In the genomic region with DNA sequence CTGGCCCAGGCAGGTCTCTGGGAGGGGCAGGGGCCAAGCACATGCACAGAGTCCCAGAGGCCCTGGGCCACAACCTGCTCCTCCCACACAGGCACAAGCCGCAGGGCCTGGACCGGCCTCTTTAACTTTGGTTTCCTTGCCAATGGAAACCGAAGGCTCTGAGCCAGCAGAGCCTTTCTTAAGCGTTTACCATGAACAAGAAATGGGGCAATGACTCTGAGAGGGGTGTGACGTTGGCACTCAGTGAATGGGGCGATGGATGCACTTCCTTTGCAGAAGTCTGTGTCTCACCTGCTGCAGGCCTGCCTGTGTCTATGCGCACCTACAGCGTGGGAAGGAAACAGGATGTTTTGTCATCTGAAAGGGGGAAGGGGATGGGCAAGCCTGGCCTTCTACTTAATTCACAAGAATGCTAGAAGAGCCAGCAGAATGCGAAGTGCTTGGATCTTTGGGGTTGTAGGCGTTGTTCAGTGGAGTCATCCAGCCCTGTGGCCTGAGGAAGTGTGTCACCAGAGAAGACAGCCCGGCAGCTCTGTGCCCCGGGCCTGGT, we compare ENCODE assay signal across 9 cellular contexts. TPM values are rescaled to one million over a fixed set of nuclear protein-coding genes. Genes with fewer than 3 reads are reported as not detected.
DNase-seq lines count a peak whose midpoint lies in the region; ATAC-seq and TF ChIP-seq lines count a peak whose summit lies in the region.
"Had no signal": no experiment of that assay in that cellular context is flagged by ENCODE, and none has a peak within 500 bp of the region (broad histone marks: within the 10 kb centered on the region; RNA-seq: fewer than 3 reads in every experiment).

No MANE protein-coding gene starts in this region.

- no peaks in the 10 kb centered on the region for H4K20me1 ChIP-seq in mammary epithelial cell (ENCODE audit: insufficient read depth, low read length)

- no peaks in the 10 kb centered on the region for H3K79me2 ChIP-seq in mammary epithelial cell (ENCODE audit: insufficient read depth, low read length)

- H3K4me3 Mint-ChIP-seq in WTC11, result no peak overlapping the region

- H3K36me3 ChIP-seq in mammary epithelial cell (ENCODE audit: insufficient read depth, low read length), result no peaks in the 10 kb centered on the region
- H3K36me3 ChIP-seq in mucosa of descending colon (ENCODE audit: low read depth), result no peaks in the 10 kb centered on the region

- H3K9me3 Mint-ChIP-seq in WTC11, result no peaks in the 10 kb centered on the region

- H3K27ac ChIP-seq in mammary epithelial cell (ENCODE audit: insufficient read depth, low read depth, low read length) (peak overlapping the region; percentile 85), temporal lobe (ENCODE audit: low read depth, low read length) (peak overlapping the region; percentile 50)

- H3K27ac Mint-ChIP-seq in WTC11, result peak overlapping the region; percentile 79

- WGBS in mammary epithelial cell (ENCODE audit: low coverage, missing lambda C conversion rate), result 3% methylated on average over 9 of the region's 12 CpGs

- intact Hi-C loops in mammary epithelial cell (cut with micrococcal nuclease), result no loop called here
- intact Hi-C loops in mucosa of descending colon (cut with DNase I, micrococcal nuclease), result no loop called here

- ATAC-seq in WTC11, result no peak
- peak; percentile 55 for ATAC-seq in mucosa of descending colon
- no peak for ATAC-seq in GM18870 (IDR thresholded peaks at IDR 0.05; ENCODE audit: unreplicated experiment)

- TF ChIP-seq CTCF in WTC11 (IDR thresholded peaks at IDR 0.05) (no peak), mammary epithelial cell (conservative IDR thresholded peaks at IDR 0.05 in 1 of 2, IDR thresholded peaks at IDR 0.05 in 1 of 2; ENCODE audit: extremely low read depth in 1 of 2, insufficient read depth in 1 of 2, low read depth in 1 of 2, low read length in 2 of 2) (no peak), mucosa of descending colon (IDR thresholded peaks at IDR 0.05) (no peak), GM20000 (IDR thresholded peaks at IDR 0.05; ENCODE audit: extremely low read depth, missing control alignments) (no peak)

- in situ Hi-C loops in mammary epithelial cell (cut with MboI; ENCODE audit: low sequenced_read_pairs in 2 of 2), result loop anchor here in 1 of 2 donors (25.0 kb wide), 1 partner anchor 455 kb away; no protein-coding TSS in a partner anchor

- H3K4me1 ChIP-seq in mammary epithelial cell (ENCODE audit: insufficient read depth, low read length) (peaks cover 45% of the 10 kb centered on the region), mucosa of descending colon (ENCODE audit: low read depth) (no peaks in the 10 kb centered on the region)

- peaks cover 37% of the 10 kb centered on the region for H3K4me1 Mint-ChIP-seq in WTC11

- CTCF ChIA-PET in WTC11 (lab: Charles Lee) (interaction anchor here (0.6 to 2.2 kb wide), 9 partner anchors 8 to 256 kb away, joined by 3 to 12 read pairs (median 5); partner anchors contain the start of genes IFT122 and MBD4), mammary epithelial cell (lab: Charles Lee; ENCODE audit: low non-redundant PET) (no interaction called here)

- H3K27me3 Mint-ChIP-seq in WTC11 (ENCODE audit: low read depth), result no peaks in the 10 kb centered on the region

- H3K27me3 ChIP-seq in mammary epithelial cell (ENCODE audit: insufficient read depth, low read length), result no peaks in the 10 kb centered on the region

- H3K4me3 ChIP-seq in mammary epithelial cell (replicated peaks in 1 of 3; ENCODE audit: insufficient read depth in 1 of 3, low read depth in 2 of 3, low read length in 3 of 3) (no peak overlapping the region), mucosa of descending colon (no peak overlapping the region)

- H3K9me3 ChIP-seq in mammary epithelial cell (replicated peaks; ENCODE audit: insufficient read depth, low read length) (no peaks in the 10 kb centered on the region), mucosa of descending colon (no peaks in the 10 kb centered on the region)

- peak overlapping the region; percentile 63 for H3K9ac ChIP-seq in mammary epithelial cell (ENCODE audit: insufficient read depth, low read length)

- POLR2A ChIA-PET in WTC11 (lab: Charles Lee), result interaction anchor here (0.5 kb wide), 1 partner anchor 63 kb away, joined by 4 read pairs; no protein-coding TSS in a partner anchor

- peak overlapping the region; percentile 61 for H2AFZ ChIP-seq in mammary epithelial cell (ENCODE audit: low read depth, low read length)

- dilution Hi-C loops in mammary epithelial cell (cut with HindIII; ENCODE audit: low sequenced_read_pairs), result no loop called here

- DNase-seq in WTC11 (ENCODE audit: low spot score) (no peak), mammary epithelial cell (peak; percentile 93), mucosa of descending colon (peak in 1 of 3 donors; percentile 64), NCI-H128 (lab: John Stamatoyannopoulos, UW; ENCODE audit: unreplicated experiment) (no peak), GM20000 (ENCODE audit: low spot score) (no peak)
- no peak for DNase-seq in effector CD8-positive, alpha-beta T cell (lab: John Stamatoyannopoulos, UW)
- DNase-seq: amniotic stem cell had no signal

- peaks cover 19% of the 10 kb centered on the region; the same call in 1 of the 2 replicates for H3K36me3 Mint-ChIP-seq in WTC11

- peak overlapping the region; percentile 46 for H3K4me2 ChIP-seq in mammary epithelial cell (ENCODE audit: insufficient read depth, low read depth, low read length)

- no TSS peak for BruUV-seq in mammary epithelial cell (replicated peaks; lab: Mats Ljungman, UMichigan)

TF ChIP-seq in WTC11, 78 proteins besides CTCF, POLR2A, EP300 and RAD21 (continues in another document):
- no peak for TF ChIP-seq MYBL2 (CRISPR knock-in tag; IDR thresholded peaks at IDR 0.05)
- TF ChIP-seq, protein P1, sequence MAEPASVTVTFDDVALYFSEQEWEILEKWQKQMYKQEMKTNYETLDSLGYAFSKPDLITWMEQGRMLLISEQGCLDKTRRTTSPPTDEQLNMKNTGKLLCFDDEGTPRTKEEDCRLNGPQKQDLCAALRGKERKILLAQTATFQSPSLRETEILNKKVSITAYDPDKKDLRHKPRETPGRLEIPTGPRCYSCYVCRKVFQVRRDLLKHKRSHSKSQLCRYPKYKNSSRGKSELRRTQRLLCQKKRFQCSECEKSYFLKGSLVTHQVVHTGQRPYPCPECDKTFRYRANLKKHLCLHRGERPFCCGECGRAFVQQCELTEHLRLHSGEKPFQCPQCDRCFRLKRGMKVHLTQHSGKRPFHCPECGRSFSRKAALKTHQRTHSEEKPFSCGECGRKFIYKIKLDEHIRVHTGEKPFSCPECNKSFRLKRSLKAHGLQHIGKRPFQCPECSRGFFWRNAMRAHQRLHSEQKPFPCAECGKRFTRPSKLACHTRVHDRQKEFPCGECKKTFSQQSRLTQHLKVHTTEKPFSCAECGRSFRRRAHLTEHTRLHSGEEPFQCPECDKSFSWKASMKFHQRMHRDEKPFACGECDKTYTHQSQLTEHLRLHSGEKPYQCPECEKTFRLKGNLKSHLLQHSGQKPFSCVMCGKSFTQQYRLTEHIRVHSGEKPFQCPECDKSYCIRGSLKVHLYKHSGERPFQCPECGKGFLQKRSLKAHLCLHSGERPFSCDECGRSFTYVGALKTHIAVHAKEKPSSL (CRISPR knock-in tag; conservative IDR thresholded peaks at IDR 0.05), result no peak
- TF ChIP-seq ZBTB43 (CRISPR knock-in tag; IDR thresholded peaks at IDR 0.05), result no peak
- TF ChIP-seq, protein P2, sequence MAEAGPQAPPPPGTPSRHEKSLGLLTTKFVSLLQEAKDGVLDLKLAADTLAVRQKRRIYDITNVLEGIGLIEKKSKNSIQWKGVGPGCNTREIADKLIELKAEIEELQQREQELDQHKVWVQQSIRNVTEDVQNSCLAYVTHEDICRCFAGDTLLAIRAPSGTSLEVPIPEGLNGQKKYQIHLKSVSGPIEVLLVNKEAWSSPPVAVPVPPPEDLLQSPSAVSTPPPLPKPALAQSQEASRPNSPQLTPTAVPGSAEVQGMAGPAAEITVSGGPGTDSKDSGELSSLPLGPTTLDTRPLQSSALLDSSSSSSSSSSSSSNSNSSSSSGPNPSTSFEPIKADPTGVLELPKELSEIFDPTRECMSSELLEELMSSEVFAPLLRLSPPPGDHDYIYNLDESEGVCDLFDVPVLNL (CRISPR knock-in tag; IDR thresholded peaks at IDR 0.05; ENCODE audit: borderline replicate concordance, low read depth), result no peak
- no peak for TF ChIP-seq NR1H2 (CRISPR knock-in tag; IDR thresholded peaks at IDR 0.05)
- no peak for TF ChIP-seq ELF4 (CRISPR knock-in tag; IDR thresholded peaks at IDR 0.05; ENCODE audit: low read depth)
- TF ChIP-seq ZBTB21 (CRISPR knock-in tag; IDR thresholded peaks at IDR 0.05; ENCODE audit: borderline replicate concordance), result no peak

RNA-seq across cellular contexts. Expression of gene IFT122, which starts 41.8 kb away (rescaled TPM):
- 21.6 to 24.2 TPM (median 22.8 TPM) in 3 replicates for total RNA-seq in WTC11 (2021)
- total RNA-seq in mammary epithelial cell, result 10 to 100 TPM; 14.7 to 17.2 TPM
- 11.9 TPM for polyA plus RNA-seq in mammary epithelial cell
- 71.8 TPM for polyA minus RNA-seq in mammary epithelial cell
- 10 to 100 TPM; 24.6 to 35.0 (median 29.6) TPM for total RNA-seq in mucosa of descending colon
- 21.4 TPM for total RNA-seq in temporal lobe

RNA-seq across cellular contexts. Expression of gene MBD4, which starts 42.1 kb away (rescaled TPM):
- total RNA-seq in WTC11 (2021), result 31.4 to 36.9 TPM (median 33.0 TPM) in 3 replicates
- total RNA-seq in mammary epithelial cell, result 10 to 100 TPM; 35.0 to 35.8 TPM
- polyA plus RNA-seq in mammary epithelial cell, result 20.6 TPM
- 35.2 TPM for polyA minus RNA-seq in mammary epithelial cell
- 10 to 100 TPM; 26.6 to 30.6 (median 27.2) TPM for total RNA-seq in mucosa of descending colon
- total RNA-seq in temporal lobe, result 12.8 TPM

RNA-seq across cellular contexts. Expression of gene RHO, which starts 46.6 kb away (rescaled TPM):
- total RNA-seq in WTC11 (2021) (not detected in 3 replicates), mammary epithelial cell (not detected), mucosa of descending colon (not detected), temporal lobe (not detected)
- not detected for polyA plus RNA-seq in mammary epithelial cell
- not detected for polyA minus RNA-seq in mammary epithelial cell

RNA-seq across cellular contexts. Expression of gene EFCAB12, which starts 53.4 kb away (rescaled TPM):
- 0.16 to 0.34 TPM (median 0.20 TPM) in 3 replicates for total RNA-seq in WTC11 (2021)
- total RNA-seq in mammary epithelial cell, result under 1 TPM; under 0.01 to 0.99 TPM
- 0.23 TPM for polyA plus RNA-seq in mammary epithelial cell
- not detected for polyA minus RNA-seq in mammary epithelial cell
- total RNA-seq in mucosa of descending colon, result under 1 TPM; 0.38 to 0.69 (median 0.58) TPM
- total RNA-seq in temporal lobe, result under 0.01 TPM
